ENCODE assay signal across 15 cellular contexts in the genomic region with DNA sequence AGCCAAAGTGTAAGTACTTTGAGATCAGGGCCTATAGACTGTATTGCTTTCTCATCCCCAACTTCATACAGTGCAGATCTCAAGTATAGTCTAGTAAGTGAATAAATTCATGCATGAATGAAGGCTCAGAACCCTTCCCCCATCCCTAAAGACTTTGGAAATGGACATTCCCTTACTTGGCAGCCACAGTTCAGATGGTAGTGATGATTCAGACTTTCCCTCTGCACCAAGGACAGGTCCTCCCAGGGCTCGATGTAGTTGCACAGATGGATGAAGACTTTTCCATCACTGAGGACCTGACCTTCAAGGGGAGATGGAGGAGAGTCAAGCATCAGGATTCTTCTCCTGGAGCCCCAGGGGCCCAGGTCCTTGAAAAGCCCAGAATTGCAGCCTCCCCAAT. TPM values are rescaled to one million over a fixed set of nuclear protein-coding genes. Genes with fewer than 3 reads are reported as not detected.
"Had no signal": no experiment of that assay in that cellular context is flagged by ENCODE, and none has a peak within 500 bp of the region (broad histone marks: within the 10 kb centered on the region; RNA-seq: fewer than 3 reads in every experiment).

No MANE protein-coding gene starts in this region.

- ATAC-seq: activated T-cell treated with anti-CD3 and anti-CD28 coated beads, Interleukin-2, amount 50 U/mL, for 72 hours; foreskin keratinocyte; stimulated activated naive CD8-positive, alpha-beta T cell treated with anti-CD3 and anti-CD28 coated beads, Interleukin-15, amount 100 ng/mL, for 72 hours had no signal

- H3K4me1 Mint-ChIP-seq: activated CD4-positive, alpha-beta memory T cell treated with anti-CD3 and anti-CD28 coated beads, Interleukin-2, amount 10 ng/mL, durations not matched to agents 7 days and 5 days had no signal

- H3K9me3 ChIP-seq: vagina had no signal

- DNase-seq: activated CD4-positive, alpha-beta memory T cell treated with anti-CD3 and anti-CD28 coated beads, Interleukin-2, amount 10 ng/mL, durations not matched to agents 7 days and 5 days; activated CD4-positive, alpha-beta T cell treated with anti-CD3 and anti-CD28 coated beads for 1 hour; activated naive CD8-positive, alpha-beta T cell treated with anti-CD3 and anti-CD28 coated beads, Interleukin-2, amount 10 ng/mL, durations not matched to agents 7 days and 5 days; activated T-cell treated with anti-CD3 and anti-CD28 coated beads, Interleukin-2, amount 50 U/mL, for 72 hours; central memory CD4-positive, alpha-beta T cell; effector memory CD4-positive, alpha-beta T cell; foreskin keratinocyte; head of caudate nucleus; occipital lobe; stimulated activated CD4-positive, alpha-beta T cell treated with anti-CD3 and anti-CD28 coated beads, Interleukin-4, amount 100 ng/mL, for 24 hours; stimulated activated naive CD8-positive, alpha-beta T cell treated with anti-CD3 and anti-CD28 coated beads, Interleukin-15, amount 100 ng/mL, for 72 hours; T-helper 9 cell had no signal

- H3K36me3 ChIP-seq: vagina had no signal

- H3K27ac ChIP-seq: epithelial cell of prostate, foreskin keratinocyte, vagina had no signal

- H3K4me3 ChIP-seq: vagina had no signal

- H3K4me3 Mint-ChIP-seq: activated CD4-positive, alpha-beta memory T cell treated with anti-CD3 and anti-CD28 coated beads, Interleukin-2, amount 10 ng/mL, durations not matched to agents 7 days and 5 days; activated naive CD8-positive, alpha-beta T cell treated with anti-CD3 and anti-CD28 coated beads, Interleukin-2, amount 10 ng/mL, durations not matched to agents 7 days and 5 days; activated T-cell treated with anti-CD3 and anti-CD28 coated beads, Interleukin-2, amount 50 U/mL, for 72 hours; nephron; stimulated activated naive CD8-positive, alpha-beta T cell treated with anti-CD3 and anti-CD28 coated beads, Interleukin-15, amount 100 ng/mL, for 72 hours had no signal

- H3K4me1 ChIP-seq: foreskin keratinocyte had no signal

- H3K36me3 Mint-ChIP-seq: activated naive CD8-positive, alpha-beta T cell treated with anti-CD3 and anti-CD28 coated beads, Interleukin-2, amount 10 ng/mL, durations not matched to agents 7 days and 5 days had no signal

- H3K27ac Mint-ChIP-seq: activated CD4-positive, alpha-beta memory T cell treated with anti-CD3 and anti-CD28 coated beads, Interleukin-2, amount 10 ng/mL, durations not matched to agents 7 days and 5 days; activated naive CD8-positive, alpha-beta T cell treated with anti-CD3 and anti-CD28 coated beads, Interleukin-2, amount 10 ng/mL, durations not matched to agents 7 days and 5 days; activated T-cell treated with anti-CD3 and anti-CD28 coated beads, Interleukin-2, amount 50 U/mL, for 72 hours; nephron had no signal

- H3K27me3 ChIP-seq: vagina had no signal

- H3K9me3 Mint-ChIP-seq: activated CD4-positive, alpha-beta memory T cell treated with anti-CD3 and anti-CD28 coated beads, Interleukin-2, amount 10 ng/mL, durations not matched to agents 7 days and 5 days; activated naive CD8-positive, alpha-beta T cell treated with anti-CD3 and anti-CD28 coated beads, Interleukin-2, amount 10 ng/mL, durations not matched to agents 7 days and 5 days; activated T-cell treated with anti-CD3 and anti-CD28 coated beads, Interleukin-2, amount 50 U/mL, for 72 hours; nephron; stimulated activated naive CD8-positive, alpha-beta T cell treated with anti-CD3 and anti-CD28 coated beads, Interleukin-15, amount 100 ng/mL, for 72 hours had no signal

RNA-seq across cellular contexts. Expression of a gene that starts 4.6 kb away (rescaled TPM):
- total RNA-seq: activated CD4-positive, alpha-beta memory T cell treated with anti-CD3 and anti-CD28 coated beads, Interleukin-2, amount 10 ng/mL, durations not matched to agents 7 days and 5 days; activated naive CD8-positive, alpha-beta T cell treated with anti-CD3 and anti-CD28 coated beads, Interleukin-2, amount 10 ng/mL, durations not matched to agents 7 days and 5 days; foreskin keratinocyte had no signal
